In genomic region chr11:61237130-61237529, GRCh38 we compare ENCODE assay signal across 3 cellular contexts. TPM values are rescaled to one million over a fixed set of nuclear protein-coding genes. Genes with fewer than 3 reads are reported as not detected.
"Had no signal": no experiment of that assay in that cellular context is flagged by ENCODE, and none has a peak within 500 bp of the region (broad histone marks: within the 10 kb centered on the region; RNA-seq: fewer than 3 reads in every experiment).

No MANE protein-coding gene starts in this region.

RNA-seq across cellular contexts. Expression of gene PGA5, which starts 3.8 kb away (rescaled TPM):
- total RNA-seq: M059J, MCF 10A, NCI-H460 had no signal

RNA-seq across cellular contexts. Expression of gene PGA4, which starts 15.0 kb away (rescaled TPM):
- total RNA-seq: M059J, MCF 10A, NCI-H460 had no signal

RNA-seq across cellular contexts. Expression of gene PGA3, which starts 33.8 kb away (rescaled TPM):
- total RNA-seq: M059J, MCF 10A, NCI-H460 had no signal

RNA-seq across cellular contexts. Expression of gene VWCE, which starts 58.0 kb away (rescaled TPM):
- total RNA-seq: M059J had no signal
